Comparison of ENCODE assay signal across 20 cellular contexts in the genomic region with DNA sequence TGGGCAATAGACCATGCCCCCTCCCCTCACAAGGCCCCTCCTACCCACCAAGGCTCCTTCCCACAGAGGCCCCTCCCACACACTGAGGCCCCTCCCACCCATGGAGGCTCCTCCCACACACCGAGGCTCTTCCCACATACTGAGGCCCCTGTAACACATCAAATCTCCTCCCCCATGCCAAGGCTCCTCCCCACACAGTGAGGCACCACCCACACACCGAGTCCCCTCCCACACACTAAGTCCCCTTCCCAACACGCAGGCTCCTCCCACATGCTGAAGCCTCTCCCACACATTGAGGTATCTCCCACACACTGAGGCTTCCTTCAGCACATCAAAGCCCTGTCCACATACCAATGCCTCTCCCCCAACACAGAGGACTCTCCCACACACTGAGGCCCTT.
A peak's percentile ranks its signal among the peaks of the same experiment; 100 is the strongest.
DNase-seq lines count a peak whose midpoint lies in the region; ATAC-seq and TF ChIP-seq lines count a peak whose summit lies in the region.
"Had no signal": no experiment of that assay in that cellular context is flagged by ENCODE, and none has a peak within 500 bp of the region (broad histone marks: within the 10 kb centered on the region; RNA-seq: fewer than 3 reads in every experiment).

No MANE protein-coding gene starts in this region.

- H3K27me3 ChIP-seq in H7 (ENCODE audit: control insufficient read depth, insufficient read depth, low read length) (no peaks in the 10 kb centered on the region), foreskin keratinocyte (no peaks in the 10 kb centered on the region)

- in situ Hi-C loops in SK-MEL-5 (cut with HindIII; ENCODE audit: low pct_unique_long_range_greater_than_20kb, low sequenced_read_pairs) = no loop called here

- ATAC-seq in foreskin keratinocyte (peak; percentile 20), HG03442 (IDR thresholded peaks at IDR 0.05; ENCODE audit: unreplicated experiment) (no peak)

- peaks cover 20% of the 10 kb centered on the region for H3K27me3 Mint-ChIP-seq in chondrocyte (ENCODE audit: low read depth)
- H3K27me3 Mint-ChIP-seq: CD4-positive, CD25-positive, alpha-beta regulatory T cell had no signal

- H3K36me3 ChIP-seq in H7 (replicated peaks; ENCODE audit: control insufficient read depth, insufficient read depth, low read length) = no peaks in the 10 kb centered on the region

- no peak overlapping the region for H3K27ac ChIP-seq in foreskin keratinocyte
- H3K27ac ChIP-seq: 22Rv1, HL-60 had no signal

- no peak overlapping the region for H3K4me3 ChIP-seq in H7 (ENCODE audit: insufficient read depth, low read depth, low read length)

- TF ChIP-seq CTCF in foreskin keratinocyte (conservative IDR thresholded peaks at IDR 0.05) (no peak), chondrocyte (IDR thresholded peaks at IDR 0.05) (no peak)

- peaks cover 2% of the 10 kb centered on the region for H3K36me3 Mint-ChIP-seq in chondrocyte (ENCODE audit: low read depth)
- H3K36me3 Mint-ChIP-seq: CD4-positive, CD25-positive, alpha-beta regulatory T cell had no signal

- no peaks in the 10 kb centered on the region for H3K4me1 ChIP-seq in foreskin keratinocyte

- H3K9me3 Mint-ChIP-seq in chondrocyte (ENCODE audit: low read depth) = peaks cover 16% of the 10 kb centered on the region

- no peaks in the 10 kb centered on the region for H3K4me1 Mint-ChIP-seq in chondrocyte (ENCODE audit: low read depth)
- H3K4me1 Mint-ChIP-seq: CD4-positive, CD25-positive, alpha-beta regulatory T cell had no signal

- no peak overlapping the region for H3K4me3 Mint-ChIP-seq in chondrocyte (ENCODE audit: unreplicated experiment)
- H3K4me3 Mint-ChIP-seq: CD4-positive, CD25-positive, alpha-beta regulatory T cell had no signal

- DNase-seq in DMS53 (lab: John Stamatoyannopoulos, UW) (peak; percentile 14), DMS53 treated with DMSO at 0.1 percent for 48 hours (lab: John Stamatoyannopoulos, UW; ENCODE audit: unreplicated experiment) (no peak), H7 (peak; percentile 43), SK-MEL-5 (ENCODE audit: low read depth, low spot score) (peak; percentile 7), foreskin keratinocyte (no peak), chondrocyte (ENCODE audit: low spot score) (no peak), NCI-H1417 treated with DMSO at 0.1 percent for 48 hours (lab: John Stamatoyannopoulos, UW) (no peak)
- DNase-seq: CD4-positive, CD25-positive, alpha-beta regulatory T cell; COR-L47; GOT3; NCI-H1092; NCI-H1694 treated with DMSO at 0.1 percent for 48 hours; NCI-H2107; NCI-H510A; NCI-H774; SHP77; SK-N-SH had no signal

- H3K27ac Mint-ChIP-seq in chondrocyte (ENCODE audit: unreplicated experiment) = no peak overlapping the region
- H3K27ac Mint-ChIP-seq: CD4-positive, CD25-positive, alpha-beta regulatory T cell had no signal

Comparison
In these comparisons a context has a peak if more than half of its experiments do, and no peak if none do; other contexts are left out.
1. DNase-seq: peak in DMS53 (single experiment), H7 (single experiment) and SK-MEL-5 (single experiment); none in DMS53 treated with DMSO at 0.1 percent for 48 hours (single experiment), foreskin keratinocyte (0 of 2), chondrocyte (single experiment) and NCI-H1417 treated with DMSO at 0.1 percent for 48 hours (single experiment).